Comparison of ENCODE assay signal across 15 cellular contexts in the genomic region with DNA sequence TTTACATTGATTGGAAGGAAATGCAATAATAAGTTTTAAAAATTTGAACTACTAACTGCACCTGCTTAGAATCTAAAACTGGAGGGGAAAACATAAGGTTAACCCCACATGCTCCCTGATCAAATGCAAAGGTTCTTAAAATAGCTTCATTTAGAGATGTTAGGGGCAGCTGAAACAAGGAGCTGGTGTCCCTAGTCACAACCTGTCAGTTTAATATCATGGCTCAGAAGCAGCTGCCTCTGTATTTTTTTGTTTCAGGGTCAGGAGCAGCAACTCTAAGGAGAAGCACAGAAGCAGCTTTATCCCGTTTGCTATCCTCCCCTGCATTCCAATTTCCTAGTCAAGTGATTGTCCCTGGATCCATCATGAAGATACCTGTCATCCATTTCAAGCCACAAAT. TPM values are rescaled to one million over a fixed set of nuclear protein-coding genes. Genes with fewer than 3 reads are reported as not detected.
DNase-seq lines count a peak whose midpoint lies in the region; ATAC-seq and TF ChIP-seq lines count a peak whose summit lies in the region.
"Had no signal": no experiment of that assay in that cellular context is flagged by ENCODE, and none has a peak within 500 bp of the region (broad histone marks: within the 10 kb centered on the region; RNA-seq: fewer than 3 reads in every experiment).

No MANE protein-coding gene starts in this region.

- WGBS in gastroesophageal sphincter (ENCODE audit: low coverage in 1 of 2), 2 donors: 25% methylated on average over 1 of the region's 1 CpG; no CpG with 5 or more reads in 1 of the 2 donors
- 15 to 21% (median 16%) methylated on average over 1 of the region's 1 CpG for WGBS in psoas muscle, 3 donors

- no peaks in the 10 kb centered on the region for H3K27me3 ChIP-seq in right atrium auricular region
- no peaks in the 10 kb centered on the region for H3K27me3 ChIP-seq in gastroesophageal sphincter
- H3K27me3 ChIP-seq in psoas muscle (ENCODE audit: insufficient read depth in 3 of 3, low read length in 2 of 3): no peaks in the 10 kb centered on the region
- H3K27me3 ChIP-seq in tibial artery: no peaks in the 10 kb centered on the region

- no peak for TF ChIP-seq CTCF in right atrium auricular region (IDR thresholded peaks at IDR 0.05)
- no peak for TF ChIP-seq CTCF in gastroesophageal sphincter (IDR thresholded peaks at IDR 0.05)
- TF ChIP-seq CTCF in psoas muscle (IDR thresholded peaks at IDR 0.05): no peak
- no peak for TF ChIP-seq CTCF in tibial artery (IDR thresholded peaks at IDR 0.05)
- no peak for TF ChIP-seq CTCF in GM20000 (IDR thresholded peaks at IDR 0.05; ENCODE audit: extremely low read depth, missing control alignments)

- no peaks in the 10 kb centered on the region for H3K36me3 Mint-ChIP-seq in stimulated activated effector memory CD8-positive, alpha-beta T cell treated with anti-CD3 and anti-CD28 coated beads, Interleukin-12 subunit alpha, Interleukin-12 subunit beta, amount 100 ng/mL, for 72 hours

- H3K36me3 ChIP-seq in right atrium auricular region (no peaks in the 10 kb centered on the region), gastroesophageal sphincter (no peaks in the 10 kb centered on the region), psoas muscle (ENCODE audit: insufficient read depth in 1 of 2, low read depth in 1 of 2) (no peaks in the 10 kb centered on the region), tibial artery (no peaks in the 10 kb centered on the region)

- H3K27ac ChIP-seq in right atrium auricular region (peak overlapping the region; percentile 46 to 85), gastroesophageal sphincter (peak overlapping the region in 3 of 4 donors; percentile 5 to 58 (median 40)), psoas muscle (peak overlapping the region; percentile 90), tibial artery (peak overlapping the region; percentile 51 to 52)
- H3K27ac ChIP-seq: GM23248 had no signal

- no peaks in the 10 kb centered on the region for H3K9me3 Mint-ChIP-seq in stimulated activated effector memory CD8-positive, alpha-beta T cell treated with anti-CD3 and anti-CD28 coated beads, Interleukin-12 subunit alpha, Interleukin-12 subunit beta, amount 100 ng/mL, for 72 hours
- H3K9me3 Mint-ChIP-seq: CD4-positive, alpha-beta T cell had no signal

- TF ChIP-seq POLR2A in gastroesophageal sphincter (IDR thresholded peaks at IDR 0.05): no peak

- peaks cover 17% of the 10 kb centered on the region for H3K4me1 Mint-ChIP-seq in stimulated activated effector memory CD8-positive, alpha-beta T cell treated with anti-CD3 and anti-CD28 coated beads, Interleukin-12 subunit alpha, Interleukin-12 subunit beta, amount 100 ng/mL, for 72 hours

- TF ChIP-seq EP300 in gastroesophageal sphincter (IDR thresholded peaks at IDR 0.05): no peak

- H3K9me3 ChIP-seq in right atrium auricular region (no peaks in the 10 kb centered on the region), gastroesophageal sphincter (no peaks in the 10 kb centered on the region), psoas muscle (no peaks in the 10 kb centered on the region), tibial artery (no peaks in the 10 kb centered on the region)

- no peak overlapping the region for H3K27ac Mint-ChIP-seq in stimulated activated effector memory CD8-positive, alpha-beta T cell treated with anti-CD3 and anti-CD28 coated beads, Interleukin-12 subunit alpha, Interleukin-12 subunit beta, amount 100 ng/mL, for 72 hours
- H3K27ac Mint-ChIP-seq: CD4-positive, alpha-beta T cell had no signal

- DNase-seq in right atrium auricular region (ENCODE audit: low spot score) (no peak), left ventricle myocardium superior (no peak), psoas muscle (no peak), tibial artery (no peak), GM20000 (ENCODE audit: low spot score) (no peak)
- DNase-seq in stimulated activated effector memory CD8-positive, alpha-beta T cell treated with anti-CD3 and anti-CD28 coated beads, Interleukin-12 subunit alpha, Interleukin-12 subunit beta, amount 100 ng/mL, for 72 hours (ENCODE audit: low spot score in 2 of 2): no peak
- DNase-seq: ACHN; C1 segment of cervical spinal cord; Calu3; CD4-positive, alpha-beta T cell; DMS 273 treated with DMSO at 0.1 percent for 48 hours; GM23248 had no signal

- no peak for ATAC-seq in left ventricle myocardium superior
- ATAC-seq in gastroesophageal sphincter: no peak
- peak in 2 of 4 donors; percentile 13 to 36 for ATAC-seq in psoas muscle
- no peak for ATAC-seq in stimulated activated effector memory CD8-positive, alpha-beta T cell treated with anti-CD3 and anti-CD28 coated beads, Interleukin-12 subunit alpha, Interleukin-12 subunit beta, amount 100 ng/mL, for 72 hours
- ATAC-seq in GM19328 (IDR thresholded peaks at IDR 0.05; ENCODE audit: unreplicated experiment): no peak
- ATAC-seq: HCT116 had no signal

- H3K4me3 ChIP-seq in right atrium auricular region (peak overlapping the region in 1 of 2 donors; percentile 11), gastroesophageal sphincter (no peak overlapping the region), psoas muscle (peak overlapping the region; percentile 71), tibial artery (no peak overlapping the region)
- H3K4me3 ChIP-seq: GM23248 had no signal

- H3K4me3 Mint-ChIP-seq in stimulated activated effector memory CD8-positive, alpha-beta T cell treated with anti-CD3 and anti-CD28 coated beads, Interleukin-12 subunit alpha, Interleukin-12 subunit beta, amount 100 ng/mL, for 72 hours: no peak overlapping the region
- H3K4me3 Mint-ChIP-seq: CD4-positive, alpha-beta T cell had no signal

- intact Hi-C loops in left ventricle myocardium superior (cut with micrococcal nuclease) (no loop called here), psoas muscle (cut with DNase I) (loop anchor here in 1 of 2 donors (5.0 kb wide), 2 partner anchors 47 to 142 kb away; no protein-coding TSS in a partner anchor), tibial artery (cut with DNase I; ENCODE audit: low total_unique reads) (no loop called here)

- H3K4me1 ChIP-seq in right atrium auricular region: peaks cover 0 to 55% of the 10 kb centered on the region in 2 donors
- H3K4me1 ChIP-seq in gastroesophageal sphincter: peaks cover 21 to 81% (median 27%) of the 10 kb centered on the region in 3 donors
- H3K4me1 ChIP-seq in psoas muscle: peaks cover 35% of the 10 kb centered on the region
- H3K4me1 ChIP-seq in tibial artery: peaks cover 0 to 77% (median 39%) of the 10 kb centered on the region in 4 donors

RNA-seq across cellular contexts. Expression of a gene that starts 4.2 kb away (rescaled TPM):
- total RNA-seq in right atrium auricular region: 100 to 1,000 TPM in 1 of 2 donors, 10 to 100 TPM in 1; 97.0 to 112 TPM
- 28.6 TPM for total RNA-seq in left ventricle myocardium superior
- 100 to 1,000 TPM; 113 to 149 (median 122) TPM for total RNA-seq in gastroesophageal sphincter
- total RNA-seq in psoas muscle: 100 to 1,000 TPM in 3 of 4 donors, 10 to 100 TPM in 1; 78.5 to 274 (median 138) TPM
- polyA plus RNA-seq in psoas muscle: 10 to 100 TPM in 2 of 3 donors, 1 to 10 TPM in 1; 9.2 to 28.0 (median 15.5) TPM

Comparison
In these comparisons a context has a peak if more than half of its experiments do, and no peak if none do; other contexts are left out.
1. H3K27ac ChIP-seq: peak in every context shown above with its lines; median percentile 90 in psoas muscle; 66 in right atrium auricular region; 52 in tibial artery; 40 in gastroesophageal sphincter.